In the genomic region with DNA sequence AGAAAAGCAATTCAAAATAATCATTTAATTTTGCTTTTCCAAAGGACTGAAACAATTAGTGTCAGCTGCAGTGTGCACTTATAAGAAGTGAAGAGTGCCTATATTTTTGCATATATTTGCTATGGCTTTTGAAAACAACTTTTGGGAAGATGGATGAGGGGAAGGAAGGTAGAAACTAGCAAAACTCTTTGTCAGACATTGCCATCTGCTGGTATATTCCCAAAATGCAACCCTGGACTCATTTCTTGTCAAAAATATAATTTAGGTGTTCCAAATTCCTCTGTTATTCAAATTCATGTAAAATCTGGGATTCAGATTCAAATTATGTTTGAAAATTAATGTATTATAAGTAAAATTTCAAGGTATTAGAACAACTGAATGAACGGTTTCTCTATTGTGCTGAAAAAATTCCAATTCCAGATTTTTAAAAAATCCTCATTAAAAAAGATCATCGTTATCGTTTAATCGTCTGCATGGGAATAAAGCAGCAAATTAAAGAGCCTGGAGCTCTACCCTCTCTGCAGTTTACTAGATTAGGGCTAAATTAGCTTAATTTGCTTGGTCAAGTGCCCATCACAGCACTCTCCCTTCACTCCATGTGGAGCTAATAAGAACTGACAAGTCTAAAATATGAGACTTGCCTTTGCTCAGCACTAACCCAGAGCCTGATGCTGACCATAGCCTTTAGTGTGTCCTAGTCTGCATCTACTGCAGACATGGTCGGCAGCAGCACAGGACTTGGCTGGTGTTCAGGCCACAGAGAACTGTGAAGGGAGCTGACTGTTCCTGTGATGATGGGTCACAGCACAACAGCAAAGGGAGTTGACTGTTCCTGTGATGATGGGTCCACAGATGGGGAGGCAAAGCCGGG, we compare ENCODE assay signal across 8 cellular contexts.
A peak's percentile ranks its signal among the peaks of the same experiment; 100 is the strongest.
DNase-seq lines count a peak whose midpoint lies in the region; ATAC-seq and TF ChIP-seq lines count a peak whose summit lies in the region.

No MANE protein-coding gene starts in this region.

- H3K27ac ChIP-seq in lung (ENCODE audit: low read depth in 1 of 2, low read length in 1 of 2): no peak overlapping the region

- H3K4me1 ChIP-seq in lung (ENCODE audit: control insufficient read depth in 2 of 2, insufficient read depth in 2 of 2, low read length in 2 of 2): peaks cover 0 to 5% of the 10 kb centered on the region in 2 donors

- no peaks in the 10 kb centered on the region for H3K36me3 ChIP-seq in lung (ENCODE audit: control insufficient read depth in 2 of 2, insufficient read depth in 2 of 2, low read length in 2 of 2)

- no peak overlapping the region for H3K4me3 ChIP-seq in choroid plexus epithelial cell (ENCODE audit: low read depth, low read length)
- H3K4me3 ChIP-seq in lung: no peak overlapping the region

- DNase-seq in 8988T (peak; percentile 33), GM03348 (ENCODE audit: low spot score) (peak; percentile 68), NCI-H774 (lab: John Stamatoyannopoulos, UW) (peak; percentile 2), choroid plexus epithelial cell (ENCODE audit: low read depth) (peak; percentile 67), lung (ENCODE audit: low spot score) (no peak)
- no peak for DNase-seq in activated CD4-positive, alpha-beta T cell treated with anti-CD3 and anti-CD28 coated beads, Interleukin-2, amount 50 U/mL, for 4 hours

- ATAC-seq in lung (ENCODE audit: insufficient read depth, low FRiP score): no peak
- no peak for ATAC-seq in GM18867 (IDR thresholded peaks at IDR 0.05; ENCODE audit: unreplicated experiment)
- no peak for ATAC-seq in GM18868 (IDR thresholded peaks at IDR 0.05; ENCODE audit: unreplicated experiment)

- no peaks in the 10 kb centered on the region for H3K27me3 ChIP-seq in lung (ENCODE audit: control insufficient read depth, insufficient read depth)

- WGBS in lung, 2 donors: 59 to 72% methylated on average over 6 of the region's 6 CpGs

- no peaks in the 10 kb centered on the region for H3K9me3 ChIP-seq in lung (ENCODE audit: control insufficient read depth in 2 of 2, insufficient read depth in 1 of 2, low read length in 1 of 2)

- TF ChIP-seq CTCF in choroid plexus epithelial cell (conservative IDR thresholded peaks at IDR 0.05; ENCODE audit: low read depth, low read length) (peak; percentile 75), lung (IDR thresholded peaks at IDR 0.05; ENCODE audit: control extremely low read depth, extremely low read depth) (peak; percentile 60)

Comparison
In these comparisons a context has a peak if more than half of its experiments do, and no peak if none do; other contexts are left out.
1. DNase-seq: peak in 8988T (single experiment), GM03348 (single experiment), NCI-H774 (single experiment) and choroid plexus epithelial cell (single experiment); none in lung (single experiment) and activated CD4-positive, alpha-beta T cell treated with anti-CD3 and anti-CD28 coated beads, Interleukin-2, amount 50 U/mL, for 4 hours (0 of 2).